In the genomic region with DNA sequence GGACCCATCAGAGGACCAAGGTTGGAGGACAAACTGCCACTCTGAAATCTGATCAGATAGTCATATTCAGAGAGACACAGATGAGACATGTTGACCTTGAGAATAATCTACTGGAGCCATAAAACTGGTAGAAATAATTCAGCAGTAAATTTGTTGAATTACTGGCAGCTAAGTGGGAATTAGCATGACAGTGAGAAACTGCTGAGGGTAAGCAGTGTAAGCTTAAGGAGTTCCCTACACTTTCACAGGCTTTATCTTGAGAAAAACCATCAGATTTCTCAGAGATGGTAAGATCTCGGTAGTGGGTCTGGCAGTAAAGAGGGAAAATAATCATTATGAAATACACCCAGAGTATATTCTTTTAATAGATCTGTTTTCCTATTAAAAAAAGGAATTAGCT, we compare ENCODE assay signal across 27 cellular contexts.
"Had no signal": no experiment of that assay in that cellular context is flagged by ENCODE, and none has a peak within 500 bp of the region (broad histone marks: within the 10 kb centered on the region; RNA-seq: fewer than 3 reads in every experiment).

No MANE protein-coding gene starts in this region.

- DNase-seq: stimulated activated CD4-positive, alpha-beta T cell treated with anti-CD3 and anti-CD28 coated beads, Interleukin-2, amount 100 ng/mL, for 48 hours; stimulated activated CD4-positive, alpha-beta T cell treated with anti-CD3 and anti-CD28 coated beads, Interleukin-4, amount 100 ng/mL, for 1 hour; stimulated activated CD4-positive, alpha-beta T cell treated with anti-CD3 and anti-CD28 coated beads, Interleukin-4, amount 100 ng/mL, for 24 hours; stimulated activated CD8-positive, alpha-beta memory T cell treated with anti-CD3 and anti-CD28 coated beads, Interleukin-4, amount 100 ng/mL, for 48 hours; stimulated activated naive B cell treated with anti-CD40 and anti-IgM and Interleukin-4, amounts not matched to agents 10 μg/mL and 1 μg/mL and 100 μg/mL, for 72 hours; stimulated activated naive CD4-positive, alpha-beta T cell; stimulated activated naive CD4-positive, alpha-beta T cell treated with Interleukin-2 at 50 U/mL for 16 hours; stimulated activated naive CD8-positive, alpha-beta T cell treated with anti-CD3 and anti-CD28 coated beads, Interleukin-15, amount 100 ng/mL, for 72 hours; stimulated activated naive CD8-positive, alpha-beta T cell treated with anti-CD3 and anti-CD28 coated beads, Interleukin-15, Interleukin-2, amounts not matched to agents 100 U/mL and 50 U/mL, for 24 hours; stomach; substantia nigra; testis; thyroid gland; tibial artery; transverse colon; trophoblast cell; upper lobe of left lung; upper lobe of right lung; uterus had no signal

- H3K9me3 ChIP-seq: stomach, suprapubic skin, testis, thoracic aorta, thyroid gland, tibial artery, tibial nerve, transverse colon, upper lobe of left lung, upper lobe of right lung, uterus, vagina had no signal

- H3K36me3 Mint-ChIP-seq: stimulated activated effector memory CD8-positive, alpha-beta T cell treated with anti-CD3 and anti-CD28 coated beads, Interleukin-12 subunit alpha, Interleukin-12 subunit beta, amount 100 ng/mL, for 72 hours; stimulated activated memory B cell treated with anti-CD40 and anti-IgM and Interleukin-4, amounts not matched to agents 10 μg/mL and 1 μg/mL and 100 μg/mL, for 72 hours; stimulated activated naive B cell treated with anti-CD40 and anti-IgM and Interleukin-4, amounts not matched to agents 10 μg/mL and 1 μg/mL and 100 μg/mL, for 72 hours; type B pancreatic cell had no signal

- H3K9me3 Mint-ChIP-seq: type B pancreatic cell had no signal

- H3K4me1 ChIP-seq: stomach, suprapubic skin, testis, thyroid gland, tibial artery, tibial nerve, transverse colon, upper lobe of left lung, upper lobe of right lung, uterus, vagina had no signal

- ATAC-seq: stimulated activated effector memory CD8-positive, alpha-beta T cell treated with anti-CD3 and anti-CD28 coated beads, Interleukin-12 subunit alpha, Interleukin-12 subunit beta, amount 100 ng/mL, for 72 hours; stimulated activated memory B cell treated with anti-CD40 and anti-IgM and Interleukin-4, amounts not matched to agents 10 μg/mL and 1 μg/mL and 100 μg/mL, for 72 hours; stimulated activated naive B cell treated with anti-CD40 and anti-IgM and Interleukin-4, amounts not matched to agents 10 μg/mL and 1 μg/mL and 100 μg/mL, for 72 hours; stimulated activated naive CD8-positive, alpha-beta T cell treated with anti-CD3 and anti-CD28 coated beads, Interleukin-15, amount 100 ng/mL, for 72 hours; stimulated activated naive CD8-positive, alpha-beta T cell treated with anti-CD3 and anti-CD28 coated beads, Interleukin-15, Interleukin-2, amounts not matched to agents 100 U/mL and 50 U/mL, for 24 hours; upper lobe of right lung had no signal

- H3K4me3 Mint-ChIP-seq: stimulated activated effector memory CD8-positive, alpha-beta T cell treated with anti-CD3 and anti-CD28 coated beads, Interleukin-12 subunit alpha, Interleukin-12 subunit beta, amount 100 ng/mL, for 72 hours; stimulated activated memory B cell treated with anti-CD40 and anti-IgM and Interleukin-4, amounts not matched to agents 10 μg/mL and 1 μg/mL and 100 μg/mL, for 72 hours; stimulated activated naive B cell treated with anti-CD40 and anti-IgM and Interleukin-4, amounts not matched to agents 10 μg/mL and 1 μg/mL and 100 μg/mL, for 72 hours; stimulated activated naive CD8-positive, alpha-beta T cell treated with anti-CD3 and anti-CD28 coated beads, Interleukin-15, amount 100 ng/mL, for 72 hours; stimulated activated naive CD8-positive, alpha-beta T cell treated with anti-CD3 and anti-CD28 coated beads, Interleukin-15, Interleukin-2, amounts not matched to agents 100 ng/mL and 50 ng/mL, for 24 hours; type B pancreatic cell had no signal

- H3K27me3 Mint-ChIP-seq: stimulated activated memory B cell treated with anti-CD40 and anti-IgM and Interleukin-4, amounts not matched to agents 10 μg/mL and 1 μg/mL and 100 μg/mL, for 72 hours; stimulated activated naive B cell treated with anti-CD40 and anti-IgM and Interleukin-4, amounts not matched to agents 10 μg/mL and 1 μg/mL and 100 μg/mL, for 72 hours; stimulated activated naive CD8-positive, alpha-beta T cell treated with anti-CD3 and anti-CD28 coated beads, Interleukin-15, amount 100 ng/mL, for 72 hours; stimulated activated naive CD8-positive, alpha-beta T cell treated with anti-CD3 and anti-CD28 coated beads, Interleukin-15, Interleukin-2, amounts not matched to agents 100 ng/mL and 50 ng/mL, for 24 hours; type B pancreatic cell had no signal

- H3K27ac ChIP-seq: stomach, suprapubic skin, testis, thoracic aorta, thyroid gland, tibial artery, tibial nerve, transverse colon, upper lobe of left lung, upper lobe of right lung, uterus, vagina had no signal

- H3K27ac Mint-ChIP-seq: stimulated activated effector memory CD8-positive, alpha-beta T cell treated with anti-CD3 and anti-CD28 coated beads, Interleukin-12 subunit alpha, Interleukin-12 subunit beta, amount 100 ng/mL, for 72 hours; stimulated activated memory B cell treated with anti-CD40 and anti-IgM and Interleukin-4, amounts not matched to agents 10 μg/mL and 1 μg/mL and 100 μg/mL, for 72 hours; stimulated activated naive B cell treated with anti-CD40 and anti-IgM and Interleukin-4, amounts not matched to agents 10 μg/mL and 1 μg/mL and 100 μg/mL, for 72 hours; stimulated activated naive CD8-positive, alpha-beta T cell treated with anti-CD3 and anti-CD28 coated beads, Interleukin-15, amount 100 ng/mL, for 72 hours; stimulated activated naive CD8-positive, alpha-beta T cell treated with anti-CD3 and anti-CD28 coated beads, Interleukin-15, Interleukin-2, amounts not matched to agents 100 ng/mL and 50 ng/mL, for 24 hours; type B pancreatic cell had no signal

- H3K4me3 ChIP-seq: stomach, suprapubic skin, testis, thoracic aorta, thyroid gland, tibial artery, tibial nerve, transverse colon, upper lobe of left lung, upper lobe of right lung, uterus, vagina had no signal

- H3K4me1 Mint-ChIP-seq: stimulated activated effector memory CD8-positive, alpha-beta T cell treated with anti-CD3 and anti-CD28 coated beads, Interleukin-12 subunit alpha, Interleukin-12 subunit beta, amount 100 ng/mL, for 72 hours; stimulated activated memory B cell treated with anti-CD40 and anti-IgM and Interleukin-4, amounts not matched to agents 10 μg/mL and 1 μg/mL and 100 μg/mL, for 72 hours; stimulated activated naive B cell treated with anti-CD40 and anti-IgM and Interleukin-4, amounts not matched to agents 10 μg/mL and 1 μg/mL and 100 μg/mL, for 72 hours; stimulated activated naive CD8-positive, alpha-beta T cell treated with anti-CD3 and anti-CD28 coated beads, Interleukin-15, amount 100 ng/mL, for 72 hours had no signal

- H3K36me3 ChIP-seq: stomach, suprapubic skin, thoracic aorta, thyroid gland, tibial artery, tibial nerve, transverse colon, upper lobe of left lung, upper lobe of right lung, uterus, vagina had no signal

- H3K27me3 ChIP-seq: stomach, suprapubic skin, testis, thyroid gland, tibial artery, tibial nerve, transverse colon, upper lobe of left lung, upper lobe of right lung, uterus, vagina had no signal
